1 cellular context compared by ENCODE assay signal in genomic region chr6:67886036-67886707, GRCh38.
A peak's percentile ranks its signal among the peaks of the same experiment; 100 is the strongest.
TF ChIP-seq lines count a peak whose summit lies in the region.

No MANE protein-coding gene starts in this region.

TF ChIP-seq in K562, 482 proteins besides CTCF, POLR2A, EP300 and RAD21 (continued from another document and continues in another):
- TF ChIP-seq REST (CRISPR knock-in tag; IDR thresholded peaks at IDR 0.05; ENCODE audit: low read depth), result no peak
- no peak for TF ChIP-seq E2F4 (CRISPR knock-in tag; IDR thresholded peaks at IDR 0.05; ENCODE audit: low read depth)
- no peak for TF ChIP-seq RBM34 (IDR thresholded peaks at IDR 0.05; ENCODE audit: borderline replicate concordance, insufficient read depth, low read length)
- TF ChIP-seq MED1 (CRISPR knock-in tag; IDR thresholded peaks at IDR 0.05; ENCODE audit: borderline replicate concordance), result no peak
- peak; percentile 85 to 91 for TF ChIP-seq AFF1 (IDR thresholded peaks at IDR 0.05; ENCODE audit: low read depth in 1 of 2, partially characterized antibody in 2 of 2)
- peak; percentile 17; the same call in 1 of the 2 replicates for TF ChIP-seq LEF1 (IDR thresholded peaks at IDR 0.05)
- TF ChIP-seq ARID4B (CRISPR knock-in tag; IDR thresholded peaks at IDR 0.05), result peak; percentile 30; the same call in 1 of the 2 replicates
- TF ChIP-seq ZNF551 (CRISPR knock-in tag; IDR thresholded peaks at IDR 0.05), result no peak
- TF ChIP-seq CC2D1A (IDR thresholded peaks at IDR 0.05), result no peak
- 0 out of 2 replicates have a peak, but pooled peaks have one; percentile 44 for TF ChIP-seq HMG20B (CRISPR knock-in tag; IDR thresholded peaks at IDR 0.05)
- TF ChIP-seq KLF10 (CRISPR knock-in tag; IDR thresholded peaks at IDR 0.05), result 0 out of 2 replicates have a peak, but pooled peaks have one; percentile 38
- TF ChIP-seq XRCC3 (IDR thresholded peaks at IDR 0.05), result no peak
- 0 out of 2 replicates have a peak, but pooled peaks have one; percentile 6 for TF ChIP-seq GABPB1 (CRISPR knock-in tag; IDR thresholded peaks at IDR 0.05)
- TF ChIP-seq CTBP1 (IDR thresholded peaks at IDR 0.05; ENCODE audit: borderline replicate concordance), result 0 out of 2 replicates have a peak, but pooled peaks have one; percentile 11
- no peak for TF ChIP-seq IRF2 (CRISPR knock-in tag; IDR thresholded peaks at IDR 0.05)
- peak; percentile 72 for TF ChIP-seq SUPT5H (IDR thresholded peaks at IDR 0.05)
- 0 out of 2 replicates have a peak, but pooled peaks have one; percentile 26 for TF ChIP-seq LARP7 (IDR thresholded peaks at IDR 0.05)
- no peak for TF ChIP-seq ZNF146 (CRISPR knock-in tag; IDR thresholded peaks at IDR 0.05; ENCODE audit: unreplicated experiment)
- TF ChIP-seq THRAP3 (IDR thresholded peaks at IDR 0.05; ENCODE audit: borderline replicate concordance), result no peak
- TF ChIP-seq BRD4 (IDR thresholded peaks at IDR 0.05), result 0 out of 2 replicates have a peak, but pooled peaks have one; percentile 19
- TF ChIP-seq TAF7 (tag; IDR thresholded peaks at IDR 0.05), result peak; percentile 41
- peak; percentile 54; the same call in 1 of the 2 replicates for TF ChIP-seq POLR2H (tag; IDR thresholded peaks at IDR 0.05; ENCODE audit: low read depth)
- TF ChIP-seq HDAC1 (IDR thresholded peaks at IDR 0.05), result peak in 1 of 2 experiments; percentile 27; a peak in 1 of 4 replicates
- no peak for TF ChIP-seq HEY1 (CRISPR knock-in tag; IDR thresholded peaks at IDR 0.05; ENCODE audit: borderline replicate concordance)
- no peak for TF ChIP-seq GTF2A2 (tag; IDR thresholded peaks at IDR 0.05)
- TF ChIP-seq OTX1 (CRISPR knock-in tag; IDR thresholded peaks at IDR 0.05), result peak; percentile 91; the same call in 1 of the 2 replicates
- no peak for TF ChIP-seq TCF7L2 (IDR thresholded peaks at IDR 0.05; ENCODE audit: low read depth, low read length)
- peak; percentile 33 for TF ChIP-seq POLR2AphosphoS2 (IDR thresholded peaks at IDR 0.05; ENCODE audit: low read length)
- peak; percentile 86 for TF ChIP-seq THRB (CRISPR knock-in tag; conservative IDR thresholded peaks at IDR 0.05)
- no peak for TF ChIP-seq RBM22 (IDR thresholded peaks at IDR 0.05; ENCODE audit: low read depth, low read length, poor library complexity, severe bottlenecking)
- no peak for TF ChIP-seq KLF13 (tag; IDR thresholded peaks at IDR 0.05; ENCODE audit: borderline replicate concordance, low read depth)
- peak; percentile 97 to 98 for TF ChIP-seq MLLT1 (IDR thresholded peaks at IDR 0.05)
- 0 out of 2 replicates have a peak, but pooled peaks have one; percentile 29 for TF ChIP-seq ATF4 (CRISPR knock-in tag; IDR thresholded peaks at IDR 0.05)
- TF ChIP-seq DEAF1 (CRISPR knock-in tag; IDR thresholded peaks at IDR 0.05), result 0 out of 2 replicates have a peak, but pooled peaks have one; percentile 5
- TF ChIP-seq ZNF717 (CRISPR knock-in tag; IDR thresholded peaks at IDR 0.05), result no peak
- 0 out of 2 replicates have a peak, but pooled peaks have one; percentile 10 for TF ChIP-seq STAT5A (IDR thresholded peaks at IDR 0.05; ENCODE audit: borderline replicate concordance, low read length)
- TF ChIP-seq KAT2B (IDR thresholded peaks at IDR 0.05; ENCODE audit: low read depth, low read length), result no peak
- no peak for TF ChIP-seq BRF1 (IDR thresholded peaks at IDR 0.05; ENCODE audit: borderline replicate concordance, extremely low read depth, insufficient read length)
- no peak for TF ChIP-seq SMC3 (conservative IDR thresholded peaks at IDR 0.05; ENCODE audit: insufficient read depth, low read depth, low read length)
- TF ChIP-seq RNF2 (IDR thresholded peaks at IDR 0.05), result peak; percentile 15; the same call in 1 of the 2 replicates
- TF ChIP-seq NCOA6 (IDR thresholded peaks at IDR 0.05), result no peak
